ENCODE assay signal across 8 cellular contexts in the genomic region with DNA sequence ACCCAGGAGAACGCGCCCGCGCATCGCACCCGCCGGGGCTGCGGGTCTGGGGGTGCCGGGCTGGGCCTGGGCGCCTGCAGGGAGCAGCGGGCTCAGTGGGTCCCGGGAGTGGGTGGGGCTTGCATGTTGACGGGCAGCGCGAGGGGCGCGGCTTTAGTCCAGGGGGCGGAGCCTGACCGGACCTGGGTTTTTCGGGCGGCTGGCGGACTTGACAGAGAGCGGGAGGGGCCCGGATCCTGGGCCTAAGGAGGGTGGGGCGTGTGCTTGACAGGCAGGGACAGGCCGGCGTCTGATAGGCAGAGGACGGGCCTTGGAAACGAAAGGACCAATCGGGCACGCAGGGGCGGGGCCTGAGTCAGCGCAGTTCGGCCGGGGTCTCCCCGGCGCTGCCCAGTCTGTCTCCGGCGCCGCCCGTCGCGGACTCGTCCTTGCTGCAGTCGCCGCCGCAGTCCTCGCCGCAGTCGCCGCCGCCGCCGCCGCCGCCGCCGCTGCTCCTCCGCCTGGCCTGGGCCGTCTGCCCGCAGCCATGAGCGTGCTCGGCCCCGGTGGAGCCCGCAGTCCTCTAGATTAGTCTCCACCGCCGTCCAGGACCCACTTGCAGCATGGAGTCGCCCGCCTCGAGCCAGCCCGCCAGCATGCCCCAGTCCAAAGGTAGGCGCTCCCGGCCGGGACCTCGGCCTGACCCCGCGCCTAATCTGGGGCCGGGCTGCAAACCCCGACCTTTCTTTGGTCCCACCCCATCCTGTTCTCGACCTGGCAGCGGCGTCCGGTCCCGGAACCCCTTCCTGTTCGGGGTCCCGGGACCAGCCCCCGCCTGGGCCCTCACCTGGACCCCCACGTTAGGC. TPM values are rescaled to one million over a fixed set of nuclear protein-coding genes. Genes with fewer than 3 reads are reported as not detected.
DNase-seq lines count a peak whose midpoint lies in the region; TF ChIP-seq lines count a peak whose summit lies in the region.

A gene (plus strand): TSS at position 393 of the 845 bp plus-strand sequence. CDS start 210 bp downstream, at position 603.

- H3K4me1 ChIP-seq in suprapubic skin: peaks cover 58% of the 10 kb centered on the region

- no peaks in the 10 kb centered on the region for H3K9me3 Mint-ChIP-seq in activated naive CD4-positive, alpha-beta T cell treated with anti-CD3 and anti-CD28 coated beads, Interleukin-2, amount 10 ng/mL, durations not matched to agents 7 days and 5 days

- H3K4me3 ChIP-seq in HFF-Myc (replicated peaks; ENCODE audit: low read depth, low read length): peak within 1 kb of the TSS; percentile 93
- peak within 1 kb of the TSS; percentile 86 for H3K4me3 ChIP-seq in SK-N-MC
- H3K4me3 ChIP-seq in suprapubic skin: peak within 1 kb of the TSS; percentile 94

- H3K27ac ChIP-seq in SK-N-MC (no peak within 1 kb of the TSS), suprapubic skin (peak within 1 kb of the TSS; percentile 96)

- peaks cover 16% of the 10 kb centered on the region for H3K36me3 Mint-ChIP-seq in activated naive CD4-positive, alpha-beta T cell treated with anti-CD3 and anti-CD28 coated beads, Interleukin-2, amount 10 ng/mL, durations not matched to agents 7 days and 5 days

- H3K4me1 Mint-ChIP-seq in activated naive CD4-positive, alpha-beta T cell treated with anti-CD3 and anti-CD28 coated beads, Interleukin-2, amount 10 ng/mL, durations not matched to agents 7 days and 5 days: peaks cover 62% of the 10 kb centered on the region

- TF ChIP-seq EP300 in suprapubic skin (IDR thresholded peaks at IDR 0.05): no peak

- WGBS in suprapubic skin: under 1% methylated on average over 28 of the region's 88 CpGs

- TF ChIP-seq CTCF in HFF-Myc (IDR thresholded peaks at IDR 0.05; ENCODE audit: low read depth, low read length, missing control alignments) (no peak), suprapubic skin (IDR thresholded peaks at IDR 0.05) (no peak)

- H3K27ac Mint-ChIP-seq in activated naive CD4-positive, alpha-beta T cell treated with anti-CD3 and anti-CD28 coated beads, Interleukin-2, amount 10 ng/mL, durations not matched to agents 7 days and 5 days: peak within 1 kb of the TSS; percentile 91

- H3K4me3 Mint-ChIP-seq in activated naive CD4-positive, alpha-beta T cell treated with anti-CD3 and anti-CD28 coated beads, Interleukin-2, amount 10 ng/mL, durations not matched to agents 7 days and 5 days: peak within 1 kb of the TSS; percentile 93

- peak; percentile 99 for DNase-seq in GM03348 (ENCODE audit: low spot score)
- DNase-seq in HFF-Myc (ENCODE audit: extremely low read depth, low read depth): peak; percentile 88
- peak; percentile 93 for DNase-seq in NAMALWA (ENCODE audit: low spot score)
- DNase-seq in SK-N-MC (ENCODE audit: low read depth, low spot score): no peak
- peak; percentile 98 for DNase-seq in activated naive CD4-positive, alpha-beta T cell treated with anti-CD3 and anti-CD28 coated beads, Interleukin-2, amount 10 ng/mL, durations not matched to agents 7 days and 5 days
- peak; percentile 98 for DNase-seq in germinal center (ENCODE audit: low spot score)
- peak; percentile 71 to 100 (median 98) for DNase-seq in nucleus accumbens (lab: John Stamatoyannopoulos, UW)
- peak; percentile 100 for DNase-seq in suprapubic skin (ENCODE audit: low spot score in 2 of 2)

- CTCF ChIA-PET in activated naive CD4-positive, alpha-beta T cell treated with anti-CD3 and anti-CD28 coated beads, Interleukin-2, amount 10 ng/mL, durations not matched to agents 7 days and 5 days (lab: Charles Lee): interaction anchor here (0.6 to 2.4 kb wide), 3 partner anchors 8 to 381 kb away, joined by 3 to 12 read pairs (median 7); no protein-coding TSS in a partner anchor

- H3K9me3 ChIP-seq in SK-N-MC (ENCODE audit: low read depth, low read length): no peaks in the 10 kb centered on the region
- H3K9me3 ChIP-seq in suprapubic skin: no peaks in the 10 kb centered on the region

- peak within 1 kb of the TSS; percentile 67 for H3K9ac ChIP-seq in SK-N-MC (ENCODE audit: insufficient read length)

- peak; percentile 70 to 91 for TF ChIP-seq POLR2A in suprapubic skin (IDR thresholded peaks at IDR 0.05)

- H3K27me3 Mint-ChIP-seq in activated naive CD4-positive, alpha-beta T cell treated with anti-CD3 and anti-CD28 coated beads, Interleukin-2, amount 10 ng/mL, durations not matched to agents 7 days and 5 days: peaks cover 10% of the 10 kb centered on the region

- no peaks in the 10 kb centered on the region for H3K27me3 ChIP-seq in suprapubic skin

- H3K36me3 ChIP-seq in SK-N-MC (ENCODE audit: insufficient read depth, low read length): no peaks in the 10 kb centered on the region
- no peaks in the 10 kb centered on the region for H3K36me3 ChIP-seq in suprapubic skin

RNA-seq across cellular contexts. Expression of the gene that starts here (rescaled TPM):
- 10 to 100 TPM; 54.5 to 97.4 (median 72.9) TPM for total RNA-seq in suprapubic skin
